In genomic region chr20:3935295-3935955, GRCh38 we compare ENCODE assay signal across 10 cellular contexts. TPM values are rescaled to one million over a fixed set of nuclear protein-coding genes. Genes with fewer than 3 reads are reported as not detected.
A peak's percentile ranks its signal among the peaks of the same experiment; 100 is the strongest.
DNase-seq lines count a peak whose midpoint lies in the region; ATAC-seq, FAIRE-seq and TF ChIP-seq lines count a peak whose summit lies in the region.
"Had no signal": no experiment of that assay in that cellular context is flagged by ENCODE, and none has a peak within 500 bp of the region (broad histone marks: within the 10 kb centered on the region; RNA-seq: fewer than 3 reads in every experiment).

No MANE protein-coding gene starts in this region.

- no peak for TF ChIP-seq EP300 in K562 (IDR thresholded peaks at IDR 0.05; ENCODE audit: low read length)
- no peak for TF ChIP-seq EP300 in tibial nerve (IDR thresholded peaks at IDR 0.05)

- TF ChIP-seq POLR2A in K562 (conservative IDR thresholded peaks at IDR 0.05) (no peak), tibial nerve (IDR thresholded peaks at IDR 0.05) (no peak)

- TF ChIP-seq CTCF in K562 (IDR thresholded peaks at IDR 0.05 in 2 of 3, conservative IDR thresholded peaks at IDR 0.05 in 1 of 3; ENCODE audit: insufficient read depth in 2 of 3, low read depth in 1 of 3, low read length in 3 of 3) (no peak), hepatocyte (IDR thresholded peaks at IDR 0.05; ENCODE audit: poor library complexity) (no peak), tibial nerve (IDR thresholded peaks at IDR 0.05) (no peak), endothelial cell (IDR thresholded peaks at IDR 0.05; ENCODE audit: unreplicated experiment) (no peak)

- no peak for TF ChIP-seq RAD21 in K562 (CRISPR knock-in tag; conservative IDR thresholded peaks at IDR 0.05 in 1 of 2, IDR thresholded peaks at IDR 0.05 in 1 of 2)

- intact Hi-C loops in K562 (cut with micrococcal nuclease) = no loop called here

- 85% methylated on average over 4 of the region's 6 CpGs for WGBS in K562 (ENCODE audit: insufficient coverage, low coverage, missing lambda C conversion rate)
- 79% methylated on average over 6 of the region's 6 CpGs for WGBS in hepatocyte (ENCODE audit: low lambda C conversion rate, missing lambda C conversion rate)
- 57 to 59% methylated on average over 6 of the region's 6 CpGs for WGBS in tibial nerve, 2 donors

- H3K4me3 ChIP-seq in K562 = no peak overlapping the region
- H3K4me3 ChIP-seq in hepatocyte = no peak overlapping the region
- H3K4me3 ChIP-seq in tibial nerve = no peak overlapping the region

- H3K79me2 ChIP-seq in K562 (ENCODE audit: control insufficient read depth, insufficient read depth, low read length) (no peaks in the 10 kb centered on the region; the same call in 2 of the 3 replicates), hepatocyte (no peaks in the 10 kb centered on the region)

- no peak overlapping the region for H3K27ac Mint-ChIP-seq in endothelial cell (ENCODE audit: unreplicated experiment)
- H3K27ac Mint-ChIP-seq: progenitor cell of endocrine pancreas had no signal

- no TSS peak for BruUV-seq in K562 (replicated peaks; lab: Mats Ljungman, UMichigan)

- H3K9me1 ChIP-seq in K562 (ENCODE audit: control insufficient read depth, insufficient read depth, low read length) = peaks cover 4% of the 10 kb centered on the region

- no peaks in the 10 kb centered on the region for H3K4me1 Mint-ChIP-seq in endothelial cell (ENCODE audit: unreplicated experiment)

- ATAC-seq in K562 = no peak

- H3K27ac ChIP-seq in K562 (ENCODE audit: extremely low read depth, low read depth, low read length) = no peak overlapping the region; the same call in 2 of the 3 replicates
- H3K27ac ChIP-seq in hepatocyte = peak overlapping the region; percentile 4
- peak overlapping the region in 3 of 4 donors; percentile 15 to 82 (median 58) for H3K27ac ChIP-seq in tibial nerve

- H3K36me3 ChIP-seq in K562 (ENCODE audit: control insufficient read depth, insufficient read depth, low read length) (peaks cover 77% of the 10 kb centered on the region), hepatocyte (replicated peaks; ENCODE audit: insufficient read depth, low read depth) (no peaks in the 10 kb centered on the region), tibial nerve (peaks cover 0 to 35% (median 0%) of the 10 kb centered on the region in 3 donors)

- peak; percentile 45 for DNase-seq in GM04503 (ENCODE audit: low read depth)
- DNase-seq in K562 (ENCODE audit: extremely low read depth in 1 of 4, low spot score in 3 of 4) = no peak
- DNase-seq in hepatocyte (ENCODE audit: low spot score) = no peak
- DNase-seq in tibial nerve (ENCODE audit: low spot score in 2 of 2) = no peak
- DNase-seq in endothelial cell (ENCODE audit: low spot score) = no peak
- no peak for DNase-seq in RCC 7860 (ENCODE audit: low spot score)
- DNase-seq in dermis blood vessel endothelial cell = no peak
- DNase-seq: activated CD8-positive, alpha-beta memory T cell treated with anti-CD3 and anti-CD28 coated beads for 24 hours; NCI-H2227 treated with DMSO at 0.1 percent for 48 hours had no signal

- H3K4me1 ChIP-seq in K562 (replicated peaks in 1 of 2; ENCODE audit: control insufficient read depth in 2 of 2, insufficient read depth in 2 of 2, low read length in 2 of 2) (peaks cover 11 to 22% of the 10 kb centered on the region in 2 experiments; a peak in 3 of 5 replicates), hepatocyte (ENCODE audit: insufficient read depth) (peaks cover 6% of the 10 kb centered on the region), tibial nerve (peaks cover 0 to 57% (median 24%) of the 10 kb centered on the region in 4 donors)

- no peaks in the 10 kb centered on the region for H3K9me2 ChIP-seq in hepatocyte (replicated peaks; ENCODE audit: insufficient read depth)

- no peaks in the 10 kb centered on the region for H3K27me3 Mint-ChIP-seq in endothelial cell (ENCODE audit: unreplicated experiment)
- H3K27me3 Mint-ChIP-seq: progenitor cell of endocrine pancreas had no signal

- H3K9ac ChIP-seq in K562 (ENCODE audit: insufficient read depth in 1 of 2, low read depth in 2 of 2, low read length in 2 of 2) = 0 out of 4 replicates have a peak overlapping the region, but pooled peaks of 1 of the 2 experiments have one; percentile 1

- H3K36me3 Mint-ChIP-seq in endothelial cell (ENCODE audit: low read depth, unreplicated experiment) = peaks cover 10% of the 10 kb centered on the region

- in situ Hi-C loops in K562 (cut with MboI) = no loop called here

- H3K9me3 Mint-ChIP-seq in endothelial cell (ENCODE audit: unreplicated experiment) = no peaks in the 10 kb centered on the region

- H3K4me2 ChIP-seq in K562 (ENCODE audit: insufficient read depth, low read length) (no peak overlapping the region), hepatocyte (no peak overlapping the region)

- H3K27me3 ChIP-seq in K562 (ENCODE audit: control insufficient read depth in 2 of 2, insufficient read depth in 2 of 2, low read length in 2 of 2) (no peaks in the 10 kb centered on the region), hepatocyte (no peaks in the 10 kb centered on the region), tibial nerve (no peaks in the 10 kb centered on the region)

- no peaks in the 10 kb centered on the region for H3K9me3 ChIP-seq in K562 (replicated peaks; ENCODE audit: control insufficient read depth, insufficient read depth, low read depth, low read length)
- H3K9me3 ChIP-seq in hepatocyte (ENCODE audit: low read depth) = no peaks in the 10 kb centered on the region
- H3K9me3 ChIP-seq in tibial nerve = no peaks in the 10 kb centered on the region

- FAIRE-seq in K562 (lab: Jason Lieb, UNC) (no peak), RCC 7860 (lab: Jason Lieb, UNC) (no peak)

- POLR2A ChIA-PET in K562 (lab: Yijun Ruan, JAX) = interaction anchor here (0.6 to 1.8 kb wide), 2 partner anchors 8 to 138 kb away, joined by 3 to 6 read pairs; no protein-coding TSS in a partner anchor

- H2AFZ ChIP-seq in K562 (ENCODE audit: low read depth, low read length) = no peak overlapping the region
- H2AFZ ChIP-seq in hepatocyte = no peak overlapping the region

- 0 out of 2 replicates have a peak, but pooled peaks cover 7% of the 10 kb centered on the region for H4K20me1 ChIP-seq in K562 (replicated peaks; ENCODE audit: control insufficient read depth, insufficient read depth, low read length)
- H4K20me1 ChIP-seq in hepatocyte (ENCODE audit: insufficient read depth, poor library complexity, severe bottlenecking) = no peaks in the 10 kb centered on the region

- no peak overlapping the region for H3K4me3 Mint-ChIP-seq in endothelial cell (ENCODE audit: unreplicated experiment)

- CTCF ChIA-PET in K562 (lab: Yijun Ruan, JAX; ENCODE audit: low intra/inter-chr PET ratio) = no interaction called here

TF ChIP-seq in K562, 482 proteins besides CTCF, POLR2A, EP300 and RAD21:
- no peak for TF ChIP-seq ZNF780A (CRISPR knock-in tag; IDR thresholded peaks at IDR 0.05)
- peak; percentile 12 for TF ChIP-seq RBM25 (IDR thresholded peaks at IDR 0.05; ENCODE audit: low read depth, low read length, severe bottlenecking)

RNA-seq across cellular contexts. Expression of gene PANK2, which starts 46.2 kb away (rescaled TPM):
- 46.6 and 73.9 TPM in 2 replicates for total RNA-seq in K562 (2011; cell fraction: chromatin; rRNA removed; ENCODE audit: low replicate concordance)
- total RNA-seq in K562 (2011; cell fraction: nucleolus; rRNA removed) = 27.2 and 30.0 TPM in 2 replicates
- total RNA-seq in K562 (2011; cell fraction: nucleoplasm; rRNA removed) = 35.8 and 46.8 TPM in 2 replicates
- total RNA-seq in K562 (2014; rRNA removed) = 28.0 and 31.3 TPM in 2 replicates
- total RNA-seq in K562 (2014; rRNA removed; fragmentation: Illumina TruSeq; extraction: Trizol) = 43.5 and 50.4 TPM in 2 replicates
- total RNA-seq in K562 (2015; rRNA removed; fragmentation: Illumina TruSeq; extraction: Trizol) = 31.6 and 36.1 TPM in 2 replicates
- total RNA-seq in K562 (2021) = 29.2 and 34.2 TPM in 2 replicates
- 39.0 and 39.3 TPM in 2 replicates for polyA plus RNA-seq in K562 (2011; rRNA removed)
- polyA plus RNA-seq in K562 (2011; cell fraction: cytosol; rRNA removed) = 7.9 and 27.3 TPM in 2 replicates
- 15.7 and 35.1 TPM in 2 replicates for polyA plus RNA-seq in K562 (2011; cell fraction: nucleus; rRNA removed)
- polyA plus RNA-seq in K562 (2012) = 22.7 and 40.6 TPM in 2 replicates
- 28.5 and 31.4 TPM in 2 replicates for polyA plus RNA-seq in K562 (2014; fragmentation: Illumina TruSeq; extraction: Trizol)
- polyA plus RNA-seq in K562 (2014; fragmentation: Nextera tagmentation; extraction: Ambion mirVana) = 10 to 100 TPM; 14.9 to 16.3 TPM
- 25.3 and 29.4 TPM in 2 replicates for polyA plus RNA-seq in K562 (2014; rRNA removed)
- 49.1 and 76.6 TPM in 2 replicates for polyA minus RNA-seq in K562 (2011; rRNA and poly(A)+ RNA removed)
- polyA minus RNA-seq in K562 (2011; cell fraction: cytosol; rRNA and poly(A)+ RNA removed) = 11.5 and 22.7 TPM in 2 replicates
- 20.1 and 42.4 TPM in 2 replicates for polyA minus RNA-seq in K562 (2011; cell fraction: nucleus; rRNA and poly(A)+ RNA removed)
- 37.4 and 37.6 TPM in 2 replicates for total RNA-seq in hepatocyte
- 24.1 and 37.6 TPM in 2 replicates for polyA plus RNA-seq in hepatocyte
- total RNA-seq in tibial nerve = 10 to 100 TPM; 58.2 to 79.7 (median 64.2) TPM
- total RNA-seq in endothelial cell (ENCODE audit: unreplicated experiment) = 53.7 TPM
- total RNA-seq in dermis blood vessel endothelial cell = 63.3 and 77.8 TPM in 2 replicates
